In the genomic region with DNA sequence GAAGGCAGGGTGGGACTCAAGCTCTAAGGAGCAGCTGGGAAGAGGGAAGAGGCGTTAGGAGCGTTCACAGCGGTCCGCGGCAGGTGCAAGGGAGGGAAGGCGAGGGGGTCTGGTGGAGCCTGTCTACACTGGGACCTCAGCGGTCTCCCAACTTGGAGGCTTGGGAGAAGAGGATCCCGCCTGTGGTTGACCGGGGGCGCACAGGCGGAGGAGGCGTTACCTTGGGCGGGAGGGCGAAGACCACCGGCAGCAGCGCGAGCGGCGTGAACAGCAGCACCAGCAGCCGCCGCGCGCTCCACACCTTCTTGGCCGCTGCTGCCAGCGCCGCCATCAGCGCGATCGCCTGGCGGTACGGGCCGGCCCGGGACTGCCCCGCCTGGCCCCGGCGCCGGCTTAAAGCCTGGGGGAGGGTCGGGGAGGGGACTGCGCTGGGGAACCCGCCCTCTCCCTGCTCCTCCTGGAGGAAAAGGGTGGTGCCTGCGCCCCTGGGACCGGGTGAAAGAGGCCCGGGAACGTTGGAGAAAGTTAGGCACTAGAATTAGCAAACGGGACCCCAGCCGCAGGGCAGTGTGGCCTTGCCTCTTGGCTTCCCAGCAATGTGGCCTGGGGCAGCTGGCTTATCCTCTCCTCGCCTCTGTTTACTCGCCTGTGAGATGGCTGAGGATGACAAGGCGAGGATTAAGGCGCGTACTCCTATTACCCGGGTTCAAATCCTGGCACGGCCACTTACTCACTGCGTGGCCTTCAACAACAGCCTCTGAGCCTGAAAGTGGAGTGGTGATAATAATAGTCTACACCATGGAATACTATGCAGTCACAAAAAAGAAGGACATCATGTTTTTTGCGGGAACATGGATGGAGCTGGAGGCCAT, we compare ENCODE assay signal across 14 cellular contexts. TPM values are rescaled to one million over a fixed set of nuclear protein-coding genes. Genes with fewer than 3 reads are reported as not detected.
DNase-seq lines count a peak whose midpoint lies in the region; ATAC-seq and TF ChIP-seq lines count a peak whose summit lies in the region.
"Had no signal": no experiment of that assay in that cellular context is flagged by ENCODE, and none has a peak within 500 bp of the region (broad histone marks: within the 10 kb centered on the region; RNA-seq: fewer than 3 reads in every experiment).

SLC13A3 (minus strand) TSS at position 369 of the 872 bp plus-strand sequence; CDS start at position 331, 38 bp downstream.

- no peaks in the 10 kb centered on the region; the same call in 1 of the 2 replicates for H4K20me1 ChIP-seq in GM23338 (replicated peaks; ENCODE audit: insufficient read depth)

- H3K4me1 Mint-ChIP-seq in GM23338, result peaks cover 10% of the 10 kb centered on the region
- H3K4me1 Mint-ChIP-seq: immature natural killer cell had no signal

- H2AFZ ChIP-seq in GM23338, result peak within 1 kb of the TSS; percentile 94
- H2AFZ ChIP-seq in parathyroid adenoma, result peak within 1 kb of the TSS; percentile 57

- H3K9me2 ChIP-seq in GM23338 (ENCODE audit: insufficient read depth), result no peaks in the 10 kb centered on the region

- H3K36me3 Mint-ChIP-seq in GM23338 (ENCODE audit: low read depth), result no peaks in the 10 kb centered on the region

- no peak for TF ChIP-seq POLR2A in uterus (IDR thresholded peaks at IDR 0.05)

- peak; percentile 97 for ATAC-seq in GM23338
- no peak for ATAC-seq in HG03139 (IDR thresholded peaks at IDR 0.05; ENCODE audit: unreplicated experiment)

- CTCF ChIA-PET in HEK293T (lab: Yijun Ruan, JAX), result no interaction called here

- TF ChIP-seq CTCF in GM23338 (conservative IDR thresholded peaks at IDR 0.05; ENCODE audit: low read depth in 2 of 2), result no peak
- TF ChIP-seq CTCF in parathyroid adenoma (IDR thresholded peaks at IDR 0.05), result no peak
- no peak for TF ChIP-seq CTCF in uterus (IDR thresholded peaks at IDR 0.05)

- H3K27me3 Mint-ChIP-seq in GM23338 (ENCODE audit: insufficient read depth, low read depth, poor library complexity), result peaks cover 13% of the 10 kb centered on the region

- DNase-seq in GM23338 (ENCODE audit: low spot score) (peak; percentile 82), uterus (no peak), HEK293T (ENCODE audit: extremely low spot score) (no peak)
- no peak for DNase-seq in stimulated activated CD4-positive, alpha-beta T cell treated with anti-CD3 and anti-CD28 coated beads, Interleukin-4, amount 100 ng/mL, for 24 hours
- DNase-seq: activated T-cell treated with anti-CD3 and anti-CD28 coated beads for 4 hours, cerebellar nuclear complex, immature natural killer cell, NCI-H510A treated with DMSO at 0.1 percent for 48 hours, T-helper 2 cell had no signal

- H3K4me2 ChIP-seq in GM23338, result peak within 1 kb of the TSS; percentile 76
- H3K4me2 ChIP-seq in parathyroid adenoma (ENCODE audit: low read length), result peak within 1 kb of the TSS; percentile 33
- H3K4me2 ChIP-seq: KMS-11 had no signal

- H3K4me1 ChIP-seq in GM23338 (ENCODE audit: insufficient read depth), result no peaks in the 10 kb centered on the region
- H3K4me1 ChIP-seq in parathyroid adenoma, result no peaks in the 10 kb centered on the region
- H3K4me1 ChIP-seq in uterus, result peaks cover 0 to 6% of the 10 kb centered on the region in 2 donors

- H3K4me3 ChIP-seq in GM23338 (peak within 1 kb of the TSS; percentile 54), iPS-11a (ENCODE audit: low read depth, low read length) (peak within 1 kb of the TSS; percentile 35), parathyroid adenoma (ENCODE audit: low read depth, low read length) (no peak within 1 kb of the TSS), uterus (no peak within 1 kb of the TSS)

- H3K9me3 ChIP-seq in parathyroid adenoma (ENCODE audit: control insufficient read depth, low read length) (no peaks in the 10 kb centered on the region), uterus (no peaks in the 10 kb centered on the region)

- H3K27ac Mint-ChIP-seq in GM23338, result no peak within 1 kb of the TSS
- H3K27ac Mint-ChIP-seq: immature natural killer cell had no signal

- intact Hi-C loops in uterus (cut with DNase I; ENCODE audit: low total_unique reads), result no loop called here

- H3K36me3 ChIP-seq in GM23338 (ENCODE audit: insufficient read depth) (no peaks in the 10 kb centered on the region), parathyroid adenoma (ENCODE audit: control insufficient read depth, insufficient read depth, low read length) (no peaks in the 10 kb centered on the region), uterus (no peaks in the 10 kb centered on the region)

- peaks cover 28% of the 10 kb centered on the region for H3K27me3 ChIP-seq in GM23338 (ENCODE audit: insufficient read depth)
- no peaks in the 10 kb centered on the region for H3K27me3 ChIP-seq in parathyroid adenoma (ENCODE audit: control insufficient read depth, insufficient read depth, low read length)
- peaks cover 0 to 6% of the 10 kb centered on the region in 2 donors for H3K27me3 ChIP-seq in uterus

- POLR2A ChIA-PET in HEK293T (lab: Yijun Ruan, JAX), result no interaction called here

- no peaks in the 10 kb centered on the region for H3F3A ChIP-seq in GM23338 (replicated peaks; ENCODE audit: low read depth)

- H3K79me2 ChIP-seq in GM23338 (replicated peaks; ENCODE audit: insufficient read depth), result no peaks in the 10 kb centered on the region
- no peaks in the 10 kb centered on the region for H3K79me2 ChIP-seq in parathyroid adenoma

- H3K27ac ChIP-seq in GM23338 (ENCODE audit: low read depth) (no peak within 1 kb of the TSS), angular gyrus (ENCODE audit: low read depth, low read length) (peak within 1 kb of the TSS; percentile 92), parathyroid adenoma (no peak within 1 kb of the TSS), uterus (no peak within 1 kb of the TSS)
- H3K27ac ChIP-seq: KMS-11 had no signal

- peaks cover 3% of the 10 kb centered on the region; the same call in 1 of the 3 replicates for H3K9me3 Mint-ChIP-seq in GM23338

- H3K4me3 Mint-ChIP-seq in GM23338, result peak within 1 kb of the TSS; percentile 69
- H3K4me3 Mint-ChIP-seq: immature natural killer cell had no signal

- H3K9ac ChIP-seq in parathyroid adenoma, result no peak within 1 kb of the TSS
- H3K9ac ChIP-seq: KMS-11 had no signal

TF ChIP-seq in GM23338, 12 proteins besides CTCF, POLR2A, EP300 and RAD21 (continues in another document):
- TF ChIP-seq POLR2AphosphoS5 (IDR thresholded peaks at IDR 0.05; ENCODE audit: low read depth), result no peak
- no peak for TF ChIP-seq STAT1 (IDR thresholded peaks at IDR 0.05; ENCODE audit: unreplicated experiment)
- no peak for TF ChIP-seq REST (IDR thresholded peaks at IDR 0.05; ENCODE audit: unreplicated experiment)
- TF ChIP-seq EZH2 (IDR thresholded peaks at IDR 0.05; ENCODE audit: low read depth, unreplicated experiment), result no peak

TF ChIP-seq in HEK293T, 16 proteins besides CTCF, POLR2A, EP300 and RAD21:
- TF ChIP-seq HDGF (IDR thresholded peaks at IDR 0.05; ENCODE audit: borderline replicate concordance) (no peak), FOXM1 (IDR thresholded peaks at IDR 0.05; ENCODE audit: borderline replicate concordance) (no peak), SUZ12 (IDR thresholded peaks at IDR 0.05) (no peak), FOXA1 (IDR thresholded peaks at IDR 0.05) (no peak), ARNT (IDR thresholded peaks at IDR 0.05) (no peak), ELF4 (IDR thresholded peaks at IDR 0.05) (no peak), FOXK2 (IDR thresholded peaks at IDR 0.05) (no peak), BHLHE40 (IDR thresholded peaks at IDR 0.05; ENCODE audit: borderline replicate concordance) (no peak)
- TF ChIP-seq, protein P1, sequence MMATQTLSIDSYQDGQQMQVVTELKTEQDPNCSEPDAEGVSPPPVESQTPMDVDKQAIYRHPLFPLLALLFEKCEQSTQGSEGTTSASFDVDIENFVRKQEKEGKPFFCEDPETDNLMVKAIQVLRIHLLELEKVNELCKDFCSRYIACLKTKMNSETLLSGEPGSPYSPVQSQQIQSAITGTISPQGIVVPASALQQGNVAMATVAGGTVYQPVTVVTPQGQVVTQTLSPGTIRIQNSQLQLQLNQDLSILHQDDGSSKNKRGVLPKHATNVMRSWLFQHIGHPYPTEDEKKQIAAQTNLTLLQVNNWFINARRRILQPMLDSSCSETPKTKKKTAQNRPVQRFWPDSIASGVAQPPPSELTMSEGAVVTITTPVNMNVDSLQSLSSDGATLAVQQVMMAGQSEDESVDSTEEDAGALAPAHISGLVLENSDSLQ (IDR thresholded peaks at IDR 0.05), result no peak

RNA-seq across cellular contexts. Expression of gene SLC13A3, which starts in this region (rescaled TPM):
- 8.6 and 9.3 TPM in 2 replicates for total RNA-seq in GM23338 (2014; rRNA removed; shearing (Covaris generic))
- polyA plus RNA-seq in GM23338 (2016; fragmentation: Nextera tagmentation; extraction: Ambion mirVana), result 7.2 and 9.1 TPM in 2 replicates
- total RNA-seq in uterus, result 1 to 10 TPM in 2 of 4 donors, under 1 TPM in 1, not detected in 1; under 0.01 to 4.2 (median 4.2) TPM

Comparison
In these comparisons a context has a peak if more than half of its experiments do, and no peak if none do; other contexts are left out.
1. H3K4me3 ChIP-seq: peak in GM23338 (single experiment) and iPS-11a (single experiment); none in parathyroid adenoma (single experiment) and uterus (0 of 2).